ENCODE assay signal across 14 cellular contexts in genomic region chr17:17091276-17091675, GRCh38.
"Had no signal": no experiment of that assay in that cellular context is flagged by ENCODE, and none has a peak within 500 bp of the region (broad histone marks: within the 10 kb centered on the region; RNA-seq: fewer than 3 reads in every experiment).

No MANE protein-coding gene starts in this region.

- H3K4me3 ChIP-seq: dorsolateral prefrontal cortex, testis, upper lobe of left lung had no signal

- H3K9me3 Mint-ChIP-seq: activated naive CD8-positive, alpha-beta T cell treated with anti-CD3 and anti-CD28 coated beads for 36 hours; nephron; stimulated activated naive CD8-positive, alpha-beta T cell treated with anti-CD3 and anti-CD28 coated beads, Interleukin-15, amount 100 ng/mL, for 72 hours had no signal

- H3K27ac Mint-ChIP-seq: stimulated activated naive CD8-positive, alpha-beta T cell treated with anti-CD3 and anti-CD28 coated beads, Interleukin-15, amount 100 ng/mL, for 72 hours had no signal

- H3K9me3 ChIP-seq: testis, upper lobe of left lung had no signal

- DNase-seq: activated CD4-positive, CD25-positive, alpha-beta regulatory T cell treated with anti-CD3 and anti-CD28 coated beads, Interleukin-2, amount 50 U/mL, for 72 hours; activated naive CD4-positive, alpha-beta T cell; activated naive CD8-positive, alpha-beta T cell treated with anti-CD3 and anti-CD28 coated beads for 36 hours; amniotic stem cell; hypothalamus; islet precursor cell; midbrain; nucleus accumbens; stimulated activated naive CD8-positive, alpha-beta T cell treated with anti-CD3 and anti-CD28 coated beads, Interleukin-15, amount 100 ng/mL, for 72 hours; T1000; testis had no signal

- H3K27me3 ChIP-seq: dorsolateral prefrontal cortex, testis, upper lobe of left lung had no signal

- H3K27me3 Mint-ChIP-seq: activated naive CD8-positive, alpha-beta T cell treated with anti-CD3 and anti-CD28 coated beads for 36 hours; stimulated activated naive CD8-positive, alpha-beta T cell treated with anti-CD3 and anti-CD28 coated beads, Interleukin-15, amount 100 ng/mL, for 72 hours had no signal

- H3K4me3 Mint-ChIP-seq: activated naive CD8-positive, alpha-beta T cell treated with anti-CD3 and anti-CD28 coated beads for 36 hours; nephron; stimulated activated naive CD8-positive, alpha-beta T cell treated with anti-CD3 and anti-CD28 coated beads, Interleukin-15, amount 100 ng/mL, for 72 hours had no signal

- ATAC-seq: stimulated activated naive CD8-positive, alpha-beta T cell treated with anti-CD3 and anti-CD28 coated beads, Interleukin-15, amount 100 ng/mL, for 72 hours had no signal
